Comparison of ENCODE assay signal across 23 cellular contexts in the genomic region with DNA sequence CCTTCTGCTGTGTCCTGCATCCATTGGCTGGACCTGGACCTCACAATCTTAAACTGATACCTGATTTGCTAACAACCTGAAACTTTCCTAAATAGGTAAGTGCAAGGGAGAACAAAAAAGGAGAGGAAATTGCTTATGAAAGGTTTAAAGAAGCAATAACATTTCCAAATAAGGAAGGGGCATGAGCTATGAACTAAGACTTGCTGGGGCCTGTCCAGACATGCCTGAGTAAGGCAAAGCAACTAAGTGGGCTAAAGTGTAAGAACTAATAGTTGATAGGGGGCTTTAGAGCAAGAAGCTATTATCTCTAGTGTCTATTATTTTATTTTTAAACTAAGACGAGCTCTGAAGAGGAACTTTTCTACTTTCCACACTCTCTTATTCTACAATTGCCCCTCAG.
"Had no signal": no experiment of that assay in that cellular context is flagged by ENCODE, and none has a peak within 500 bp of the region (broad histone marks: within the 10 kb centered on the region; RNA-seq: fewer than 3 reads in every experiment).

No MANE protein-coding gene starts in this region.

- H3K4me1 ChIP-seq: foreskin keratinocyte had no signal

- H3K27ac ChIP-seq: adrenal gland, colonic mucosa, foreskin keratinocyte, tibial artery, VCaP had no signal

- H3K27me3 ChIP-seq: adrenal gland, colonic mucosa, foreskin keratinocyte had no signal

- H3K9me3 ChIP-seq: adrenal gland, colonic mucosa had no signal

- H3K4me3 Mint-ChIP-seq: activated CD4-positive, alpha-beta memory T cell treated with anti-CD3 and anti-CD28 coated beads for 36 hours; endodermal cell; mesothelial cell of epicardium; nephron had no signal

- H3K27ac Mint-ChIP-seq: activated CD4-positive, alpha-beta memory T cell treated with anti-CD3 and anti-CD28 coated beads for 36 hours; endodermal cell; mesothelial cell of epicardium; nephron had no signal

- H3K4me3 ChIP-seq: adrenal gland, colonic mucosa, lung, tibial artery had no signal

- ATAC-seq: foreskin keratinocyte, left lobe of liver had no signal

- H3K36me3 ChIP-seq: adrenal gland, colonic mucosa, tibial artery had no signal

- DNase-seq: activated CD4-positive, alpha-beta memory T cell treated with anti-CD3 and anti-CD28 coated beads for 36 hours; activated CD4-positive, CD25-positive, alpha-beta regulatory T cell treated with anti-CD3 and anti-CD28 coated beads, Interleukin-2, amount 50 U/mL, for 72 hours; activated naive CD4-positive, alpha-beta T cell treated with anti-CD3 and anti-CD28 coated beads, Interleukin-2, amount 50 U/mL, for 16 hours; activated T-cell treated with anti-CD3 and anti-CD28 coated beads, Interleukin-2, amount 50 U/mL, for 1 hour; adrenal gland; central memory CD4-positive, alpha-beta T cell; colonic mucosa; endodermal cell; foreskin keratinocyte; glutamatergic neuron; hippocampal formation; occipital lobe; retina; stimulated activated CD4-positive, alpha-beta T cell treated with anti-CD3 and anti-CD28 coated beads, Interleukin-2, amount 100 ng/mL, for 24 hours; stimulated activated naive CD4-positive, alpha-beta T cell treated with Interleukin-2 at 50 U/mL for 16 hours; SW 1271; T-helper 2 cell; tibial artery had no signal
